ENCODE assay signal across 14 cellular contexts in the genomic region with DNA sequence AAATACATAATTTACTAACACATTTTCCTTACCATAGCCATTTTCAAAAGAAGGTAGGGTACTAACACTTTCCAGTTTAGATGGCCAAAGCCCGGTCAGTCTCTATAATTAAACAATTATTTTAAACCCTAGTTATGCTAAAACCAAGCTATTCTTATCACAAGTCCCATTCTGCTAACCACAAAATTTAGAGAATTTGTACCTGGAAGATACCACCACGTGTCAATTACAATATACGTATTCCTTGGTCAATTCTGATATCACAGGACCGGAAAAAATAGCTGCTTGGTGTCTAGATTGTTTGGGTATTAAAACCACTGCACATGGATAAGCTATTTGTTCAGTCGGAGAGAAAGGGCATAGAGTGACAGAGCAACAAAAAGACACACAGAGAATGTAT. TPM values are rescaled to one million over a fixed set of nuclear protein-coding genes. Genes with fewer than 3 reads are reported as not detected.
DNase-seq lines count a peak whose midpoint lies in the region; ATAC-seq and TF ChIP-seq lines count a peak whose summit lies in the region.
"Had no signal": no experiment of that assay in that cellular context is flagged by ENCODE, and none has a peak within 500 bp of the region (broad histone marks: within the 10 kb centered on the region; RNA-seq: fewer than 3 reads in every experiment).

No MANE protein-coding gene starts in this region.

- no peaks in the 10 kb centered on the region for H3K27me3 ChIP-seq in left ventricle myocardium inferior (ENCODE audit: low read depth)
- no peaks in the 10 kb centered on the region for H3K27me3 ChIP-seq in psoas muscle (ENCODE audit: insufficient read depth in 3 of 3, low read length in 2 of 3)
- no peaks in the 10 kb centered on the region for H3K27me3 ChIP-seq in thyroid gland

- H3K4me1 Mint-ChIP-seq in memory B cell, result no peaks in the 10 kb centered on the region

- no peaks in the 10 kb centered on the region for H3K27me3 Mint-ChIP-seq in memory B cell
- H3K27me3 Mint-ChIP-seq: CD4-positive, alpha-beta T cell had no signal

- H3K4me1 ChIP-seq in left ventricle myocardium inferior (peaks cover 18% of the 10 kb centered on the region), psoas muscle (no peaks in the 10 kb centered on the region), thyroid gland (peaks cover 9 to 26% of the 10 kb centered on the region in 2 donors)
- H3K4me1 ChIP-seq: A549, Caco-2, HAP-1 had no signal

- TF ChIP-seq POLR2A in thyroid gland (IDR thresholded peaks at IDR 0.05), result no peak

- H3K4me3 ChIP-seq in left ventricle myocardium inferior, result no peak overlapping the region
- H3K4me3 ChIP-seq in psoas muscle, result no peak overlapping the region
- no peak overlapping the region for H3K4me3 ChIP-seq in thyroid gland (replicated peaks in 1 of 3)
- H3K4me3 ChIP-seq: A549, GM23248, HAP-1 had no signal

- no peak overlapping the region for H3K4me3 Mint-ChIP-seq in memory B cell

- H3K36me3 ChIP-seq in left ventricle myocardium inferior, result peaks cover 47% of the 10 kb centered on the region
- peaks cover 18 to 51% of the 10 kb centered on the region in 2 donors for H3K36me3 ChIP-seq in psoas muscle (ENCODE audit: insufficient read depth in 1 of 2, low read depth in 1 of 2)
- H3K36me3 ChIP-seq in thyroid gland, result peaks cover 18 to 20% of the 10 kb centered on the region in 2 donors

- intact Hi-C loops in left ventricle myocardium inferior (cut with micrococcal nuclease), result no loop called here
- intact Hi-C loops in left ventricle myocardium superior (cut with micrococcal nuclease), result no loop called here
- intact Hi-C loops in psoas muscle (cut with DNase I), result no loop called here
- intact Hi-C loops in thyroid gland (cut with DNase I), result no loop called here

- H3K9me3 Mint-ChIP-seq in memory B cell, result no peaks in the 10 kb centered on the region
- H3K9me3 Mint-ChIP-seq: CD4-positive, alpha-beta T cell had no signal

- H3K27ac Mint-ChIP-seq in memory B cell, result peak overlapping the region; percentile 50
- H3K27ac Mint-ChIP-seq: CD4-positive, alpha-beta T cell had no signal

- H3K36me3 Mint-ChIP-seq in memory B cell, result peaks cover 18% of the 10 kb centered on the region

- H3K27ac ChIP-seq in left ventricle myocardium inferior (replicated peaks), result peak overlapping the region; percentile 56
- H3K27ac ChIP-seq in psoas muscle, result peak overlapping the region; percentile 42
- H3K27ac ChIP-seq in thyroid gland, result peak overlapping the region in 2 of 3 donors; percentile 25 to 50
- H3K27ac ChIP-seq: A549, C4-2B, GM23248 had no signal

- TF ChIP-seq CTCF in left ventricle myocardium inferior (IDR thresholded peaks at IDR 0.05; ENCODE audit: borderline replicate concordance) (no peak), psoas muscle (IDR thresholded peaks at IDR 0.05) (no peak), thyroid gland (IDR thresholded peaks at IDR 0.05) (no peak)

- DNase-seq in left ventricle myocardium inferior (no peak), left ventricle myocardium superior (no peak), memory B cell (ENCODE audit: low spot score in 2 of 2) (no peak), psoas muscle (no peak), thyroid gland (no peak), NCI-H524 treated with DMSO at 0.1 percent for 48 hours (lab: John Stamatoyannopoulos, UW) (no peak), NCI-H526 (lab: John Stamatoyannopoulos, UW) (no peak)
- DNase-seq: AML-193; Caco-2; CD4-positive, alpha-beta T cell; GM23248 had no signal

- WGBS in psoas muscle, 3 donors, result 43 to 66% (median 55%) methylated on average over 5 of the region's 5 CpGs
- 70 to 78% methylated on average over 5 of the region's 5 CpGs for WGBS in thyroid gland, 2 donors

- H3K9me3 ChIP-seq in left ventricle myocardium inferior (replicated peaks) (no peaks in the 10 kb centered on the region), psoas muscle (no peaks in the 10 kb centered on the region), thyroid gland (no peaks in the 10 kb centered on the region)
- H3K9me3 ChIP-seq: A549, Caco-2, HAP-1 had no signal

- ATAC-seq in left ventricle myocardium superior (no peak), memory B cell (ENCODE audit: low read depth) (no peak), psoas muscle (peak in 2 of 4 donors; percentile 38 to 65)
- ATAC-seq: A549 had no signal

RNA-seq across cellular contexts. Expression of gene SKP1, which starts 18.9 kb away (rescaled TPM):
- total RNA-seq in left ventricle myocardium inferior (506 TPM), left ventricle myocardium superior (478 TPM), psoas muscle (100 to 1,000 TPM; 341 to 485 (median 393) TPM), thyroid gland (100 to 1,000 TPM; 234 to 418 (median 346) TPM)
- polyA plus RNA-seq in psoas muscle, result 1,000 to 10,000 TPM in 1 of 3 donors, 100 to 1,000 TPM in 2; 581 to 1,174 (median 638) TPM

RNA-seq across cellular contexts. Expression of gene PPP2CA, which starts 30.2 kb away (rescaled TPM):
- 163 TPM for total RNA-seq in left ventricle myocardium inferior
- 143 TPM for total RNA-seq in left ventricle myocardium superior
- total RNA-seq in psoas muscle, result 100 to 1,000 TPM; 107 to 140 (median 123) TPM
- polyA plus RNA-seq in psoas muscle, result 100 to 1,000 TPM in 1 of 3 donors, 10 to 100 TPM in 2; 53.0 to 105 (median 95.3) TPM
- total RNA-seq in thyroid gland, result 100 to 1,000 TPM in 3 of 4 donors, 10 to 100 TPM in 1; 78.2 to 220 (median 174) TPM
